21 cellular contexts compared by ENCODE assay signal in genomic region chr1:26614655-26615411, GRCh38.
"Had no signal": no experiment of that assay in that cellular context is flagged by ENCODE, and none has a peak within 500 bp of the region (broad histone marks: within the 10 kb centered on the region; RNA-seq: fewer than 3 reads in every experiment).

No MANE protein-coding gene starts in this region.

- H3K4me3 ChIP-seq: hepatocyte, left ventricle myocardium inferior, lower lobe of right lung, neural progenitor cell, pancreas, upper lobe of left lung, uterus had no signal

- H3K4me1 ChIP-seq: uterus had no signal

- H3K36me3 ChIP-seq: left ventricle myocardium inferior, lower lobe of right lung, neural progenitor cell, pancreas, upper lobe of left lung, uterus had no signal

- ATAC-seq: left cardiac atrium; lower lobe of right lung; natural killer cell treated with Interleukin-12 subunit alpha and Interleukin-12 subunit beta and Interleukin-15 and Interleukin-18, amount 100 ng/mL, for 72 hours; pancreas; right cardiac atrium had no signal

- H3K36me3 Mint-ChIP-seq: memory B cell; natural killer cell treated with Interleukin-12 subunit alpha and Interleukin-12 subunit beta and Interleukin-15 and Interleukin-18, amount 100 ng/mL, for 72 hours; neural progenitor cell had no signal

- H3K27ac Mint-ChIP-seq: endodermal cell; memory B cell; natural killer cell treated with Interleukin-12 subunit alpha and Interleukin-12 subunit beta and Interleukin-15 and Interleukin-18, amount 100 ng/mL, for 72 hours; neural progenitor cell; progenitor cell of endocrine pancreas had no signal

- H3K27ac ChIP-seq: hepatocyte, left ventricle myocardium inferior, lower lobe of right lung, neural progenitor cell, pancreas, upper lobe of left lung, uterus had no signal

- H3K9me3 Mint-ChIP-seq: endodermal cell; memory B cell; natural killer cell treated with Interleukin-12 subunit alpha and Interleukin-12 subunit beta and Interleukin-15 and Interleukin-18, amount 100 ng/mL, for 72 hours; neural progenitor cell had no signal

- DNase-seq: effector CD4-positive, alpha-beta T cell; endodermal cell; foreskin melanocyte; kidney; left cardiac atrium; left ventricle myocardium inferior; lower lobe of right lung; midbrain; nucleus accumbens; pancreas; right cardiac atrium; small intestine; stimulated activated CD4-positive, alpha-beta T cell treated with anti-CD3 and anti-CD28 coated beads, Interleukin-12 subunit alpha, Interleukin-12 subunit beta, amount 100 ng/mL, for 4 hours; stimulated activated naive CD4-positive, alpha-beta T cell treated with Interleukin-2 at 50 U/mL for 16 hours; upper lobe of left lung; uterus had no signal

- H3K27me3 ChIP-seq: hepatocyte, neural progenitor cell, pancreas, upper lobe of left lung, uterus had no signal

- H2AFZ ChIP-seq: hepatocyte, neural progenitor cell had no signal

- H3K4me3 Mint-ChIP-seq: endodermal cell; memory B cell; natural killer cell treated with Interleukin-12 subunit alpha and Interleukin-12 subunit beta and Interleukin-15 and Interleukin-18, amount 100 ng/mL, for 72 hours; neural progenitor cell had no signal

- H3K4me2 ChIP-seq: hepatocyte, neural progenitor cell had no signal

- H3K79me2 ChIP-seq: hepatocyte had no signal

- FAIRE-seq: kidney, pancreas, small intestine had no signal

- H3K9me3 ChIP-seq: left ventricle myocardium inferior, lower lobe of right lung, pancreas, upper lobe of left lung, uterus had no signal
